ENCODE assay signal across 8 cellular contexts in genomic region chr19:8050274-8051096, GRCh38. TPM values are rescaled to one million over a fixed set of nuclear protein-coding genes. Genes with fewer than 3 reads are reported as not detected.
A peak's percentile ranks its signal among the peaks of the same experiment; 100 is the strongest.
DNase-seq lines count a peak whose midpoint lies in the region; ATAC-seq and TF ChIP-seq lines count a peak whose summit lies in the region.

No MANE protein-coding gene starts in this region.

- CTCF ChIA-PET in HEK293T (lab: Yijun Ruan, JAX), result interaction anchor here (0.6 kb wide), 1 partner anchor 122 kb away, joined by 4 read pairs; no protein-coding TSS in a partner anchor
- CTCF ChIA-PET in T-cell (lab: Charles Lee), result interaction anchor here in 1 of 2 donors (0.6 kb wide), 1 partner anchor 947 kb away, joined by 3 read pairs; no protein-coding TSS in a partner anchor

- H3K9me3 Mint-ChIP-seq in T-cell, result no peaks in the 10 kb centered on the region

- H3K4me2 ChIP-seq in hepatocyte, result peak overlapping the region; percentile 86

- H3K36me3 Mint-ChIP-seq in T-cell, result no peaks in the 10 kb centered on the region

- no peaks in the 10 kb centered on the region for H3K9me2 ChIP-seq in hepatocyte (replicated peaks; ENCODE audit: insufficient read depth)

- no peaks in the 10 kb centered on the region for H4K20me1 ChIP-seq in hepatocyte (ENCODE audit: insufficient read depth, poor library complexity, severe bottlenecking)

- H3K36me3 ChIP-seq in hepatocyte (replicated peaks; ENCODE audit: insufficient read depth, low read depth), result no peaks in the 10 kb centered on the region

- H3K4me1 Mint-ChIP-seq in T-cell, result peaks cover 13 to 19% (median 16%) of the 10 kb centered on the region in 3 donors

- ATAC-seq in T-cell (replicated peaks in 1 of 4), result peak; percentile 92 to 97 (median 94)

- POLR2A ChIA-PET in HEK293T (lab: Yijun Ruan, JAX), result no interaction called here
- POLR2A ChIA-PET in T-cell (lab: Charles Lee), result no interaction called here

- no peak overlapping the region for H3K27ac ChIP-seq in hepatocyte

- TF ChIP-seq CTCF in hepatocyte (IDR thresholded peaks at IDR 0.05; ENCODE audit: poor library complexity), result no peak

- no peaks in the 10 kb centered on the region for H3K4me1 ChIP-seq in hepatocyte (ENCODE audit: insufficient read depth)

- no peaks in the 10 kb centered on the region for H3K9me3 ChIP-seq in hepatocyte (ENCODE audit: low read depth)

- no peak overlapping the region for H3K4me3 ChIP-seq in hepatocyte

- H3K27me3 ChIP-seq in hepatocyte, result no peaks in the 10 kb centered on the region

- peak; percentile 45 for DNase-seq in GM03348 (ENCODE audit: low spot score)
- peak; percentile 99 for DNase-seq in HEK293T (ENCODE audit: extremely low spot score)
- peak; percentile 76 for DNase-seq in NCI-H1092 (lab: John Stamatoyannopoulos, UW)
- peak; percentile 52 to 86 (median 77) for DNase-seq in T-cell
- peak in 48 of 56 donors; percentile 7 to 91 (median 48) for DNase-seq in amygdala (lab: John Stamatoyannopoulos, UW)
- peak; percentile 94 for DNase-seq in hepatocyte (ENCODE audit: low spot score)
- peak; percentile 62 for DNase-seq in renal cortical epithelial cell (ENCODE audit: low read depth)
- no peak for DNase-seq in DMS153 treated with DMSO at 0.1 percent for 48 hours (lab: John Stamatoyannopoulos, UW; ENCODE audit: unreplicated experiment)

- H3K27me3 Mint-ChIP-seq in T-cell, result no peaks in the 10 kb centered on the region

- no peak overlapping the region for H3K27ac Mint-ChIP-seq in T-cell

- peak overlapping the region; percentile 55 to 78 (median 59) for H3K4me3 Mint-ChIP-seq in T-cell

- 11% methylated on average over 40 of the region's 49 CpGs for WGBS in hepatocyte (ENCODE audit: low lambda C conversion rate, missing lambda C conversion rate)

- H3K79me2 ChIP-seq in hepatocyte, result no peaks in the 10 kb centered on the region

- peak overlapping the region; percentile 47 for H2AFZ ChIP-seq in hepatocyte

TF ChIP-seq in HEK293T, 16 proteins besides CTCF, POLR2A, EP300 and RAD21:
- TF ChIP-seq FOXA1 (IDR thresholded peaks at IDR 0.05), result no peak
- no peak for TF ChIP-seq BHLHE40 (IDR thresholded peaks at IDR 0.05; ENCODE audit: borderline replicate concordance)
- TF ChIP-seq ELF4 (IDR thresholded peaks at IDR 0.05), result no peak
- TF ChIP-seq LEF1 (IDR thresholded peaks at IDR 0.05; ENCODE audit: borderline replicate concordance), result no peak
- TF ChIP-seq L3MBTL2 (conservative IDR thresholded peaks at IDR 0.05), result peak; percentile 69; the same call in 1 of the 2 replicates
- peak; percentile 80; the same call in 1 of the 2 replicates for TF ChIP-seq HDGF (IDR thresholded peaks at IDR 0.05; ENCODE audit: borderline replicate concordance)
- TF ChIP-seq ARNT (IDR thresholded peaks at IDR 0.05), result no peak
- TF ChIP-seq, protein P1, sequence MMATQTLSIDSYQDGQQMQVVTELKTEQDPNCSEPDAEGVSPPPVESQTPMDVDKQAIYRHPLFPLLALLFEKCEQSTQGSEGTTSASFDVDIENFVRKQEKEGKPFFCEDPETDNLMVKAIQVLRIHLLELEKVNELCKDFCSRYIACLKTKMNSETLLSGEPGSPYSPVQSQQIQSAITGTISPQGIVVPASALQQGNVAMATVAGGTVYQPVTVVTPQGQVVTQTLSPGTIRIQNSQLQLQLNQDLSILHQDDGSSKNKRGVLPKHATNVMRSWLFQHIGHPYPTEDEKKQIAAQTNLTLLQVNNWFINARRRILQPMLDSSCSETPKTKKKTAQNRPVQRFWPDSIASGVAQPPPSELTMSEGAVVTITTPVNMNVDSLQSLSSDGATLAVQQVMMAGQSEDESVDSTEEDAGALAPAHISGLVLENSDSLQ (IDR thresholded peaks at IDR 0.05), result peak; percentile 94
- TF ChIP-seq TARDBP (IDR thresholded peaks at IDR 0.05), result no peak
- TF ChIP-seq FOXM1 (IDR thresholded peaks at IDR 0.05; ENCODE audit: borderline replicate concordance), result no peak
- TF ChIP-seq NFRKB (IDR thresholded peaks at IDR 0.05), result no peak
- no peak for TF ChIP-seq FOXK2 (IDR thresholded peaks at IDR 0.05)
- TF ChIP-seq SUZ12 (IDR thresholded peaks at IDR 0.05), result no peak
- no peak for TF ChIP-seq SP1 (IDR thresholded peaks at IDR 0.05)
- TF ChIP-seq ZNF384 (IDR thresholded peaks at IDR 0.05), result no peak
- no peak for TF ChIP-seq CTBP1 (IDR thresholded peaks at IDR 0.05; ENCODE audit: borderline replicate concordance)

RNA-seq across cellular contexts. Expression of gene CCL25, which starts 2.1 kb away (rescaled TPM):
- 1 to 10 TPM in 1 of 5 donors, not detected in 4; 1.4 TPM for total RNA-seq in T-cell
- 1.2 TPM in 1 of 2 replicates, not detected in the other for total RNA-seq in hepatocyte
- 2.1 TPM in 1 of 2 replicates, not detected in the other for polyA plus RNA-seq in hepatocyte
- total RNA-seq in renal cortical epithelial cell, result not detected in 2 replicates

RNA-seq across cellular contexts. Expression of gene ELAVL1, which starts 45.0 kb away (rescaled TPM):
- total RNA-seq in T-cell, result 10 to 100 TPM; 33.6 to 62.1 (median 57.1) TPM
- 57.7 and 59.5 TPM in 2 replicates for total RNA-seq in hepatocyte
- polyA plus RNA-seq in hepatocyte, result 88.1 and 89.9 TPM in 2 replicates
- total RNA-seq in renal cortical epithelial cell, result 44.5 and 92.3 TPM in 2 replicates
